Comparison of ENCODE assay signal across 14 cellular contexts in the genomic region with DNA sequence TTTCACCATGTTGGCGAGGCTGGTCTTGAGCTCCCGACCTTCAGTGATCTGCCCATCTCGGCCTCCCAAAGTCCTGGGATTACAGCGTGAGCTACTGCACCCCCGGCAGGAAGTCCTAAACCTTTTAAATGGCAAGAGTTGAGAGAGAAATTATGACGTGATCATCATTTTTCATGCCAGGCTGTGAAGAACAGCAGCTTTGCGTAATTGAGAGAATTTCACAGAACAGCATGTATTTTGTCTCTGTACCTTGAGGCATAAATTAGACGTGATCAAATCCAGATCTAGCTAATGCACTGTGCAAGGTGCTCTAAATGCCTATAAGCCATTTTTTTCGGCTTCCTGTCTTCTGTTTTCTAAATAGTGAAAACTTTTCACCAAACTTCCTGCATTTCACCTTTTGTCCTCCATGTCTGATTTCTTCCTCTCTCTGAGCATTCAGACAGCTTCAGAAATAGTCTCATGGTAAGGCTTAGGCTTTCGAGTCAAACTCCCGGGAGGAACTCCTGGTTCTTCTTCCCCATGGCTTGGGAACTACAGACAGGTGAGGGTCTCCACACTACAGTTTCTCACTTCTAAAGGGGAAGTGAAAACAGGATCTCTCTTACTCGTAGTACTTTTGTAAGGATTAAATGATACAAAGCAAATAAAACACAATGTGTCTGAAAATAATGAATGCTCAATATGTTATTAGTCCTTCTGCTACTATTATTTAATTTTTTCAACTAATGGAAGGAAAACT. TPM values are rescaled to one million over a fixed set of nuclear protein-coding genes. Genes with fewer than 3 reads are reported as not detected.
DNase-seq lines count a peak whose midpoint lies in the region; ATAC-seq and TF ChIP-seq lines count a peak whose summit lies in the region.
"Had no signal": no experiment of that assay in that cellular context is flagged by ENCODE, and none has a peak within 500 bp of the region (broad histone marks: within the 10 kb centered on the region; RNA-seq: fewer than 3 reads in every experiment).

No MANE protein-coding gene starts in this region.

- H4K91ac ChIP-seq in H9 (ENCODE audit: insufficient read length, low read depth, low read length) = no peak overlapping the region

- no peaks in the 10 kb centered on the region for H3K27me3 Mint-ChIP-seq in H9 (ENCODE audit: low read depth)
- no peaks in the 10 kb centered on the region for H3K27me3 Mint-ChIP-seq in activated CD8-positive, alpha-beta T cell treated with anti-CD3 and anti-CD28 coated beads, Interleukin-2, amount 10 ng/mL, durations not matched to agents 7 days and 5 days (ENCODE audit: low read depth)

- H4K20me1 ChIP-seq in H9 (ENCODE audit: control insufficient read depth, insufficient read depth, insufficient read length) = no peaks in the 10 kb centered on the region

- peak overlapping the region; percentile 34 to 74 (median 36); a peak in 4 of 7 replicates for H3K27ac Mint-ChIP-seq in H9
- peak overlapping the region; percentile 59 for H3K27ac Mint-ChIP-seq in activated CD8-positive, alpha-beta T cell treated with anti-CD3 and anti-CD28 coated beads, Interleukin-2, amount 10 ng/mL, durations not matched to agents 7 days and 5 days

- no peak overlapping the region for H3K18ac ChIP-seq in H9 (ENCODE audit: insufficient read length, low read depth, low read length)
- no peak overlapping the region for H3K18ac ChIP-seq in mesendoderm (ENCODE audit: low read length)

- CTCF ChIA-PET in activated CD8-positive, alpha-beta T cell treated with anti-CD3 and anti-CD28 coated beads, Interleukin-2, amount 10 ng/mL, durations not matched to agents 7 days and 5 days (lab: Charles Lee) = interaction anchor here (0.7 to 2.0 kb wide), 2 partner anchors 10 to 22 kb away, joined by 3 to 5 read pairs; no protein-coding TSS in a partner anchor

- H4K8ac ChIP-seq in H9 (replicated peaks; ENCODE audit: insufficient read length, low read depth, low read length) (no peak overlapping the region), mesendoderm (ENCODE audit: low read depth, low read length) (no peak overlapping the region)

- H3K56ac ChIP-seq in H9 (ENCODE audit: insufficient read length, low read depth, low read length) = no peak overlapping the region
- no peak overlapping the region for H3K56ac ChIP-seq in mesendoderm (ENCODE audit: low read length)

- no peak overlapping the region for H3K4me3 Mint-ChIP-seq in H9
- H3K4me3 Mint-ChIP-seq in activated CD8-positive, alpha-beta T cell treated with anti-CD3 and anti-CD28 coated beads, Interleukin-2, amount 10 ng/mL, durations not matched to agents 7 days and 5 days = peak overlapping the region; percentile 41

- H2BK15ac ChIP-seq in H9 (ENCODE audit: low read depth, low read length) (no peak overlapping the region), mesendoderm (replicated peaks; ENCODE audit: low read depth) (no peak overlapping the region)

- no peak overlapping the region for H2BK5ac ChIP-seq in H9 (ENCODE audit: insufficient read length, low read length)
- no peak overlapping the region for H2BK5ac ChIP-seq in mesendoderm (ENCODE audit: low read length)

- H3K27me3 ChIP-seq in H9 (ENCODE audit: insufficient read depth, low read length) (no peaks in the 10 kb centered on the region), mesendoderm (ENCODE audit: insufficient read depth, low read length, poor library complexity) (no peaks in the 10 kb centered on the region)

- no peaks in the 10 kb centered on the region for H3K9me3 ChIP-seq in H9 (ENCODE audit: control insufficient read depth, low read depth, low read length)

- H3K9me3 Mint-ChIP-seq in H9 = no peaks in the 10 kb centered on the region
- no peaks in the 10 kb centered on the region for H3K9me3 Mint-ChIP-seq in activated CD8-positive, alpha-beta T cell treated with anti-CD3 and anti-CD28 coated beads, Interleukin-2, amount 10 ng/mL, durations not matched to agents 7 days and 5 days (ENCODE audit: insufficient read depth)

- H2AK5ac ChIP-seq in H9 (ENCODE audit: insufficient read length, low read length) (no peak overlapping the region), mesendoderm (ENCODE audit: low read length) (no peak overlapping the region)

- H3K79me1 ChIP-seq in H9 (ENCODE audit: insufficient read depth, low read depth, low read length, poor library complexity, severe bottlenecking) (no peaks in the 10 kb centered on the region), mesendoderm (ENCODE audit: low read length) (peaks cover 2% of the 10 kb centered on the region)

- no peak overlapping the region for H2BK20ac ChIP-seq in H9 (ENCODE audit: low read depth, low read length, poor library complexity, severe bottlenecking)

- no peak overlapping the region for H3T11ph ChIP-seq in H9 (ENCODE audit: low read length)

- WGBS in H9 (ENCODE audit: extremely low coverage, insufficient read length, low lambda C conversion rate) = no CpG with 5 or more reads among the region's 12 CpGs
- no CpG with 5 or more reads among the region's 12 CpGs for WGBS in mesendoderm (ENCODE audit: extremely low coverage, insufficient coverage, low lambda C conversion rate)

- no peaks in the 10 kb centered on the region for H3K23me2 ChIP-seq in H9 (ENCODE audit: insufficient read length, low read depth, low read length, poor library complexity, severe bottlenecking)

- no peak overlapping the region for H2BK12ac ChIP-seq in H9 (ENCODE audit: insufficient read length, low read depth, low read length)

- peaks cover 62 to 71% of the 10 kb centered on the region in 2 experiments for H3K4me1 Mint-ChIP-seq in H9
- H3K4me1 Mint-ChIP-seq in activated CD8-positive, alpha-beta T cell treated with anti-CD3 and anti-CD28 coated beads, Interleukin-2, amount 10 ng/mL, durations not matched to agents 7 days and 5 days (ENCODE audit: low read depth) = peaks cover 19% of the 10 kb centered on the region

- no peak overlapping the region for H3K14ac ChIP-seq in H9 (ENCODE audit: insufficient read depth, low read length)

- TF ChIP-seq CTCF in H9 (conservative IDR thresholded peaks at IDR 0.05) = no peak

- H2BK120ac ChIP-seq in H9 (ENCODE audit: low read depth, low read length, poor library complexity, severe bottlenecking) (no peak overlapping the region), mesendoderm (ENCODE audit: low read depth, low read length) (no peak overlapping the region)

- no peak overlapping the region for H3K4me2 ChIP-seq in H9 (ENCODE audit: insufficient read depth, insufficient read length, low read length)
- no peak overlapping the region for H3K4me2 ChIP-seq in mesendoderm (ENCODE audit: low read length)
- H3K4me2 ChIP-seq: PC-9 had no signal

- ATAC-seq in activated CD8-positive, alpha-beta T cell treated with anti-CD3 and anti-CD28 coated beads, Interleukin-2, amount 10 ng/mL, durations not matched to agents 7 days and 5 days = no peak
- ATAC-seq in GM18909 (IDR thresholded peaks at IDR 0.05; ENCODE audit: poor library complexity, unreplicated experiment) (no peak), HG02885 (IDR thresholded peaks at IDR 0.05; ENCODE audit: poor library complexity, unreplicated experiment) (no peak)
- ATAC-seq: HCT116, left colon had no signal

- POLR2A ChIA-PET in activated CD8-positive, alpha-beta T cell treated with anti-CD3 and anti-CD28 coated beads, Interleukin-2, amount 10 ng/mL, durations not matched to agents 7 days and 5 days (lab: Charles Lee) = interaction anchor here (1.2 to 2.2 kb wide), 2 partner anchors 21 to 182 kb away, joined by 4 to 7 read pairs; partner anchors contain the start of gene INTS6

- no peak overlapping the region for H3K9ac ChIP-seq in H9 (ENCODE audit: extremely low read depth, insufficient read length, low read length)
- no peak overlapping the region for H3K9ac ChIP-seq in mesendoderm (ENCODE audit: low read length)

- H3K4me1 ChIP-seq in H9 (ENCODE audit: insufficient read depth, low read length) (peaks cover 11% of the 10 kb centered on the region; the same call in 1 of the 2 replicates), mesendoderm (ENCODE audit: control insufficient read depth, low read depth, low read length) (peaks cover 2% of the 10 kb centered on the region)

- H3K36me3 ChIP-seq in mesendoderm (ENCODE audit: control insufficient read depth, insufficient read depth, low read length) = no peaks in the 10 kb centered on the region

- H3K27ac ChIP-seq in H9 (ENCODE audit: insufficient read length, low read depth, low read length) (no peak overlapping the region), mesendoderm (ENCODE audit: low read depth, low read length) (no peak overlapping the region)
- H3K27ac ChIP-seq: PC-9 had no signal

- H3K79me2 ChIP-seq in H9 (ENCODE audit: insufficient read depth, low read length) = no peaks in the 10 kb centered on the region; the same call in 1 of the 2 replicates
- H3K79me2 ChIP-seq in mesendoderm (ENCODE audit: control insufficient read depth, insufficient read depth, low read length) = peaks cover 4% of the 10 kb centered on the region

- no peak overlapping the region for H4K5ac ChIP-seq in H9 (ENCODE audit: insufficient read length, low read depth, low read length)
- H4K5ac ChIP-seq in mesendoderm (ENCODE audit: low read length) = no peak overlapping the region

- H3K23ac ChIP-seq in H9 (ENCODE audit: insufficient read length, low read depth, low read length) = no peak overlapping the region
- H3K23ac ChIP-seq in mesendoderm (ENCODE audit: low read length) = no peak overlapping the region

- H3K4me3 ChIP-seq in mesendoderm (ENCODE audit: low read length) = no peak overlapping the region
- H3K4me3 ChIP-seq: PC-9 had no signal

- DNase-seq in CD1c-positive myeloid dendritic cell (ENCODE audit: extremely low spot score) (peak; percentile 50), H9 (no peak), mesendoderm (no peak), NCI-H510A treated with DMSO at 0.1 percent for 48 hours (lab: John Stamatoyannopoulos, UW) (no peak), glomerular visceral epithelial cell (ENCODE audit: extremely low spot score) (no peak)
- no peak for DNase-seq in activated CD8-positive, alpha-beta T cell treated with anti-CD3 and anti-CD28 coated beads, Interleukin-2, amount 10 ng/mL, durations not matched to agents 7 days and 5 days
- DNase-seq: dermis blood vessel endothelial cell; KG1; left colon; PC-9; stimulated activated CD4-positive, alpha-beta T cell treated with anti-CD3 and anti-CD28 coated beads, Interleukin-15, amount 100 ng/mL, for 24 hours had no signal

- no peaks in the 10 kb centered on the region for H3K36me3 Mint-ChIP-seq in H9 (ENCODE audit: insufficient read depth in 1 of 3, low read depth in 3 of 3)
- no peaks in the 10 kb centered on the region for H3K36me3 Mint-ChIP-seq in activated CD8-positive, alpha-beta T cell treated with anti-CD3 and anti-CD28 coated beads, Interleukin-2, amount 10 ng/mL, durations not matched to agents 7 days and 5 days (ENCODE audit: low read depth)

- H3K4ac ChIP-seq in H9 (ENCODE audit: low read depth, low read length) (no peak overlapping the region), mesendoderm (ENCODE audit: low read depth, low read length) (peak overlapping the region; percentile 31)

- H2AFZ ChIP-seq in H9 (ENCODE audit: low read length) = no peak overlapping the region
- H2AFZ ChIP-seq: PC-9 had no signal

RNA-seq across cellular contexts. Expression of gene WDFY2, which starts 51.0 kb away (rescaled TPM):
- total RNA-seq in H9 (2021) = 22.7 and 26.4 TPM in 2 replicates
- 10 to 100 TPM; 11.3 TPM for total RNA-seq in activated CD8-positive, alpha-beta T cell treated with anti-CD3 and anti-CD28 coated beads, Interleukin-2, amount 10 ng/mL, durations not matched to agents 7 days and 5 days
- 5.7 TPM for polyA plus RNA-seq in mesendoderm (2013, experiment 1 of 2)
- 6.1 TPM for polyA plus RNA-seq in mesendoderm (2013, experiment 2 of 2)
